Comparison of ENCODE assay signal across 14 cellular contexts in genomic region chr17:27158390-27158789, GRCh38.
"Had no signal": no experiment of that assay in that cellular context is flagged by ENCODE, and none has a peak within 500 bp of the region (broad histone marks: within the 10 kb centered on the region; RNA-seq: fewer than 3 reads in every experiment).

No MANE protein-coding gene starts in this region.

- H3K4me1 Mint-ChIP-seq: activated B cell treated with CpG ODN at 0.5 μM for 24 hours; activated CD4-positive, alpha-beta T cell treated with anti-CD3 and anti-CD28 coated beads, Interleukin-2, amount 10 ng/mL, durations not matched to agents 24 days and 14 days; naive thymus-derived CD4-positive, alpha-beta T cell; stimulated activated memory B cell treated with anti-CD40 and anti-IgM and Interleukin-4, amounts not matched to agents 10 μg/mL and 1 μg/mL and 100 μg/mL, for 72 hours had no signal

- H3K9me3 Mint-ChIP-seq: activated B cell treated with CpG ODN at 0.5 μM for 24 hours; activated T-cell treated with anti-CD3 and anti-CD28 coated beads, Interleukin-2, amount 50 U/mL, for 4 hours; effector memory CD8-positive, alpha-beta T cell; stimulated activated memory B cell treated with anti-CD40 and anti-IgM and Interleukin-4, amounts not matched to agents 10 μg/mL and 1 μg/mL and 100 μg/mL, for 72 hours had no signal

- ATAC-seq: activated T-cell treated with anti-CD3 and anti-CD28 coated beads, Interleukin-2, amount 50 U/mL, for 4 hours; effector memory CD8-positive, alpha-beta T cell; naive thymus-derived CD4-positive, alpha-beta T cell; stimulated activated memory B cell treated with anti-CD40 and anti-IgM and Interleukin-4, amounts not matched to agents 10 μg/mL and 1 μg/mL and 100 μg/mL, for 72 hours had no signal

- DNase-seq: activated B cell treated with CpG ODN at 0.5 μM for 24 hours; activated CD4-positive, alpha-beta T cell treated with anti-CD3 and anti-CD28 coated beads, Interleukin-2, amount 10 ng/mL, durations not matched to agents 24 days and 14 days; activated effector memory CD4-positive, alpha-beta T cell treated with anti-CD3 and anti-CD28 coated beads, Interleukin-2, amount 50 U/mL, for 16 hours; activated T-cell treated with anti-CD3 and anti-CD28 coated beads, Interleukin-2, amount 50 U/mL, for 4 hours; amygdala; brain microvascular endothelial cell; effector memory CD8-positive, alpha-beta T cell; erythroblast; hippocampal formation; naive thymus-derived CD4-positive, alpha-beta T cell; T-helper 1 cell had no signal

- H3K27me3 Mint-ChIP-seq: activated B cell treated with CpG ODN at 0.5 μM for 24 hours; activated CD4-positive, alpha-beta T cell treated with anti-CD3 and anti-CD28 coated beads, Interleukin-2, amount 10 ng/mL, durations not matched to agents 24 days and 14 days; activated naive CD8-positive, alpha-beta T cell; dendritic cell treated with granulocyte-macrophage colony-stimulating factor and Interleukin-4, amounts not matched to agents 40 ng/mL and 50 ng/mL, for 4 days; naive thymus-derived CD4-positive, alpha-beta T cell; stimulated activated memory B cell treated with anti-CD40 and anti-IgM and Interleukin-4, amounts not matched to agents 10 μg/mL and 1 μg/mL and 100 μg/mL, for 72 hours had no signal

- H3K36me3 Mint-ChIP-seq: naive thymus-derived CD4-positive, alpha-beta T cell; stimulated activated memory B cell treated with anti-CD40 and anti-IgM and Interleukin-4, amounts not matched to agents 10 μg/mL and 1 μg/mL and 100 μg/mL, for 72 hours had no signal

- H3K27ac Mint-ChIP-seq: activated B cell treated with CpG ODN at 0.5 μM for 24 hours; activated CD4-positive, alpha-beta T cell treated with anti-CD3 and anti-CD28 coated beads, Interleukin-2, amount 10 ng/mL, durations not matched to agents 24 days and 14 days; activated naive CD8-positive, alpha-beta T cell; dendritic cell treated with granulocyte-macrophage colony-stimulating factor and Interleukin-4, amounts not matched to agents 40 ng/mL and 50 ng/mL, for 4 days; effector memory CD8-positive, alpha-beta T cell; naive thymus-derived CD4-positive, alpha-beta T cell; stimulated activated memory B cell treated with anti-CD40 and anti-IgM and Interleukin-4, amounts not matched to agents 10 μg/mL and 1 μg/mL and 100 μg/mL, for 72 hours had no signal

- H3K4me3 Mint-ChIP-seq: activated B cell treated with CpG ODN at 0.5 μM for 24 hours; activated CD4-positive, alpha-beta T cell treated with anti-CD3 and anti-CD28 coated beads, Interleukin-2, amount 10 ng/mL, durations not matched to agents 24 days and 14 days; activated naive CD8-positive, alpha-beta T cell; activated T-cell treated with anti-CD3 and anti-CD28 coated beads, Interleukin-2, amount 50 U/mL, for 4 hours; dendritic cell treated with granulocyte-macrophage colony-stimulating factor and Interleukin-4, amounts not matched to agents 40 ng/mL and 50 ng/mL, for 4 days; effector memory CD8-positive, alpha-beta T cell; naive thymus-derived CD4-positive, alpha-beta T cell; stimulated activated memory B cell treated with anti-CD40 and anti-IgM and Interleukin-4, amounts not matched to agents 10 μg/mL and 1 μg/mL and 100 μg/mL, for 72 hours had no signal
